ENCODE assay signal across 8 cellular contexts in genomic region chr4:152352645-152353116, GRCh38.
DNase-seq lines count a peak whose midpoint lies in the region; ATAC-seq, FAIRE-seq and TF ChIP-seq lines count a peak whose summit lies in the region.

No MANE protein-coding gene starts in this region.

- peak; percentile 98 for FAIRE-seq in D721Med (lab: Jason Lieb, UNC)

- TF ChIP-seq CTCF in D721Med (IDR thresholded peaks at IDR 0.05; ENCODE audit: insufficient read depth, missing control alignments): no peak
- no peak for TF ChIP-seq CTCF in PC-3 (conservative IDR thresholded peaks at IDR 0.05; ENCODE audit: low read depth, low read length)
- TF ChIP-seq CTCF in lower leg skin (IDR thresholded peaks at IDR 0.05): no peak

- H3K27me3 ChIP-seq in HUES6 (ENCODE audit: control insufficient read depth, insufficient read depth, low read length): no peaks in the 10 kb centered on the region
- no peaks in the 10 kb centered on the region for H3K27me3 ChIP-seq in PC-3 (ENCODE audit: low read length)

- H2AFZ ChIP-seq in PC-3 (ENCODE audit: low read length): peak overlapping the region; percentile 68

- peaks cover 11% of the 10 kb centered on the region for H3K4me1 ChIP-seq in HUES6 (ENCODE audit: control insufficient read depth, insufficient read depth, low read length)
- H3K4me1 ChIP-seq in PC-3 (ENCODE audit: insufficient read depth, low read length): 0 out of 2 replicates have a peak, but pooled peaks cover 5% of the 10 kb centered on the region

- no peak for DNase-seq in D721Med (ENCODE audit: insufficient read length, low spot score)
- DNase-seq in PC-3: peak; percentile 87
- DNase-seq in dedifferentiated amniotic fluid mesenchymal stem cell (ENCODE audit: extremely low spot score): peak; percentile 95
- peak; percentile 79 to 86 for DNase-seq in lower leg skin (ENCODE audit: low spot score in 2 of 2)
- peak; percentile 86 for DNase-seq in superior temporal gyrus (ENCODE audit: extremely low spot score)
- no peak for DNase-seq in HUDEP-2 (lab: John Stamatoyannopoulos, UW; ENCODE audit: unreplicated experiment in 76 of 76)

- H3K4me2 ChIP-seq in PC-3 (ENCODE audit: low read length): peak overlapping the region; percentile 91

- no peaks in the 10 kb centered on the region for H4K20me1 ChIP-seq in PC-3 (ENCODE audit: low read length)

- H3K27ac ChIP-seq in HUES6 (ENCODE audit: low read depth, low read length) (no peak overlapping the region), PC-3 (ENCODE audit: low read length) (peak overlapping the region; percentile 9; the same call in 1 of the 2 replicates)

- ATAC-seq in GM21360 (IDR thresholded peaks at IDR 0.05; ENCODE audit: unreplicated experiment): peak; percentile 84
- peak; percentile 99 for ATAC-seq in PC-3

- H3K9ac ChIP-seq in HUES6 (ENCODE audit: low read length): peak overlapping the region; percentile 25
- H3K9ac ChIP-seq in PC-3 (ENCODE audit: low read length): peak overlapping the region; percentile 51; the same call in 1 of the 2 replicates

- no peaks in the 10 kb centered on the region for H3F3A ChIP-seq in PC-3 (ENCODE audit: low read length, unreplicated experiment)

- 0 out of 2 replicates have a peak, but pooled peaks cover 6% of the 10 kb centered on the region for H3K79me2 ChIP-seq in PC-3 (ENCODE audit: low read length)

- intact Hi-C loops in PC-3 (cut with micrococcal nuclease): loop anchor here (5.0 to 10.0 kb wide), 2 partner anchors 85 to 248 kb away; no protein-coding TSS in a partner anchor
- intact Hi-C loops in lower leg skin (cut with DNase I; ENCODE audit: low total_unique reads): no loop called here

- WGBS in lower leg skin, 2 donors: 11 to 12% methylated on average over 10 of the region's 10 CpGs

- BruUV-seq in PC-3 (replicated peaks; lab: Mats Ljungman, UMichigan): no TSS peak

- H3K9me3 ChIP-seq in HUES6 (ENCODE audit: control insufficient read depth, insufficient read depth, low read depth, low read length): no peaks in the 10 kb centered on the region
- H3K9me3 ChIP-seq in PC-3 (ENCODE audit: low read length): no peaks in the 10 kb centered on the region

- no peak for TF ChIP-seq POLR2A in lower leg skin (IDR thresholded peaks at IDR 0.05)

- CTCF ChIA-PET in PC-3 (lab: Charles Lee): no interaction called here

- H3K4me3 ChIP-seq in HUES6 (ENCODE audit: low read depth, low read length): peak overlapping the region; percentile 41
- peak overlapping the region; percentile 68 for H3K4me3 ChIP-seq in PC-3 (ENCODE audit: low read length)
- peak overlapping the region; percentile 12 for H3K4me3 ChIP-seq in lower leg skin (ENCODE audit: low read depth, poor library complexity, severe bottlenecking)

- no peaks in the 10 kb centered on the region for H3K36me3 ChIP-seq in HUES6 (ENCODE audit: control insufficient read depth, insufficient read depth, low read length)
- H3K36me3 ChIP-seq in PC-3 (ENCODE audit: low read depth, low read length): no peaks in the 10 kb centered on the region

- no peaks in the 10 kb centered on the region for H3K9me2 ChIP-seq in PC-3 (replicated peaks; ENCODE audit: low read length)

- POLR2A ChIA-PET in PC-3 (lab: Charles Lee; ENCODE audit: unreplicated experiment): no interaction called here

Comparison
In these comparisons a context has a peak if more than half of its experiments do, and no peak if none do; other contexts are left out.
1. DNase-seq: peak in PC-3 (single experiment), dedifferentiated amniotic fluid mesenchymal stem cell (single experiment), lower leg skin (2 of 2) and superior temporal gyrus (single experiment); none in D721Med (single experiment) and HUDEP-2 (0 of 76).
2. H3K4me3 ChIP-seq: peak in every context shown above with its lines; median percentile 68 in PC-3; 41 in HUES6; 12 in lower leg skin.